20 cellular contexts compared by ENCODE assay signal in genomic region chr4:52552778-52553177, GRCh38.
"Had no signal": no experiment of that assay in that cellular context is flagged by ENCODE, and none has a peak within 500 bp of the region (broad histone marks: within the 10 kb centered on the region; RNA-seq: fewer than 3 reads in every experiment).

No MANE protein-coding gene starts in this region.

- H3K36me3 ChIP-seq: gastrocnemius medialis, heart right ventricle, neutrophil, sigmoid colon, stomach had no signal

- H3K4me3 Mint-ChIP-seq: activated naive CD8-positive, alpha-beta T cell; activated T-cell treated with anti-CD3 and anti-CD28 coated beads, Interleukin-2, amount 50 U/mL, for 72 hours; naive B cell; T-helper 17 cell; WTC11 had no signal

- H3K27ac Mint-ChIP-seq: activated naive CD8-positive, alpha-beta T cell; activated T-cell treated with anti-CD3 and anti-CD28 coated beads, Interleukin-2, amount 50 U/mL, for 72 hours; naive B cell; T-helper 17 cell; WTC11 had no signal

- H3K36me3 Mint-ChIP-seq: activated naive CD8-positive, alpha-beta T cell; naive B cell; WTC11 had no signal

- H3K27me3 ChIP-seq: body of pancreas, gastrocnemius medialis, heart right ventricle, neutrophil, sigmoid colon, stomach, testis had no signal

- H3K4me3 ChIP-seq: body of pancreas, gastrocnemius medialis, heart right ventricle, sigmoid colon, stomach, testis had no signal

- H3K9me3 ChIP-seq: body of pancreas, gastrocnemius medialis, heart right ventricle, neutrophil, sigmoid colon, stomach, testis had no signal

- H3K9me3 Mint-ChIP-seq: activated T-cell treated with anti-CD3 and anti-CD28 coated beads, Interleukin-2, amount 50 U/mL, for 72 hours had no signal

- DNase-seq: activated CD4-positive, alpha-beta T cell treated with anti-CD3 and anti-CD28 coated beads for 48 hours; activated CD8-positive, alpha-beta memory T cell treated with anti-CD3 and anti-CD28 coated beads, Interleukin-2, amount 50 U/mL, for 48 hours; activated gamma-delta T cell treated with Interleukin-2 at 50 U/mL for 16 hours; activated T-cell treated with anti-CD3 and anti-CD28 coated beads, Interleukin-2, amount 50 U/mL, for 72 hours; amygdala; body of pancreas; effector CD8-positive, alpha-beta T cell; gastrocnemius medialis; heart right ventricle; naive B cell; sigmoid colon; stimulated activated CD4-positive, alpha-beta T cell treated with anti-CD3 and anti-CD28 coated beads, Interleukin-1b, Interleukin-23, amount 100 ng/mL, for 48 hours; stomach; T-helper 17 cell; testis had no signal

- H3K27ac ChIP-seq: body of pancreas, gastrocnemius medialis, neutrophil, parathyroid adenoma, sigmoid colon, stomach had no signal

- H3K4me1 ChIP-seq: body of pancreas, parathyroid adenoma, sigmoid colon, stomach had no signal

- ATAC-seq: activated T-cell treated with anti-CD3 and anti-CD28 coated beads, Interleukin-2, amount 50 U/mL, for 72 hours; body of pancreas; gastrocnemius medialis; heart right ventricle; left lobe of liver; T-helper 17 cell; WTC11 had no signal

- H3K9ac ChIP-seq: parathyroid adenoma had no signal

- H3K4me1 Mint-ChIP-seq: naive B cell had no signal

- H2AFZ ChIP-seq: parathyroid adenoma had no signal
